ENCODE assay signal across 10 cellular contexts in the genomic region with DNA sequence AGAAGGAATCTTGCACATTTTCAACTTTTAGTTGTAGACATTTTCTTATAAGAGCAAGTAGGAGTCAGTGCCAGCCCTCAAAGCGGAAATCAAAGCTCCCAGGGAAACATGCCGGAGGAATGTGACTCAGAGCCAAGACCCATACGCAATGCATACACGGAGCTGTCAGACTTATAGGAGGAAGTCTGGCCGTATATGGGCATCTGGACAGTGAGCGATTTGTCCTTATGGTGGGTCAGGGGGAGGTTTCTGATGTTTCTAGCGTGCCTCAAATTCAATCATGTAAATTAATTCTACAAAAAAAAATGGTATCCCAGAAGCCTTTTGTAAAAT. TPM values are rescaled to one million over a fixed set of nuclear protein-coding genes. Genes with fewer than 3 reads are reported as not detected.
A peak's percentile ranks its signal among the peaks of the same experiment; 100 is the strongest.
DNase-seq lines count a peak whose midpoint lies in the region; ATAC-seq and TF ChIP-seq lines count a peak whose summit lies in the region.
"Had no signal": no experiment of that assay in that cellular context is flagged by ENCODE, and none has a peak within 500 bp of the region (broad histone marks: within the 10 kb centered on the region; RNA-seq: fewer than 3 reads in every experiment).

No MANE protein-coding gene starts in this region.

- peaks cover 3% of the 10 kb centered on the region for H3K4me1 ChIP-seq in ovary (ENCODE audit: insufficient read depth)

- ATAC-seq in GM21423 (IDR thresholded peaks at IDR 0.05; ENCODE audit: unreplicated experiment), result no peak
- no peak for ATAC-seq in GM18858 (IDR thresholded peaks at IDR 0.05; ENCODE audit: unreplicated experiment)

- H3K9me3 ChIP-seq in ovary, result no peaks in the 10 kb centered on the region

- POLR2A ChIA-PET in RWPE1 (lab: Yijun Ruan, JAX; ENCODE audit: low non-redundant PET), result no interaction called here

- no peak for TF ChIP-seq EP300 in ovary (IDR thresholded peaks at IDR 0.05)

- DNase-seq in EH (ENCODE audit: low read depth) (peak; percentile 91), RWPE1 (ENCODE audit: low spot score) (peak; percentile 86), fibroblast of pulmonary artery (ENCODE audit: low read depth) (peak; percentile 100), ovary (peak; percentile 21 to 45 (median 36)), C1 segment of cervical spinal cord (lab: John Stamatoyannopoulos, UW) (no peak), posterior vena cava (ENCODE audit: low spot score) (no peak)
- DNase-seq: GF-D8, SHP77 treated with DMSO at 0.1 percent for 48 hours had no signal

- no peaks in the 10 kb centered on the region for H3K27me3 ChIP-seq in ovary

- H3K36me3 ChIP-seq in ovary, result no peaks in the 10 kb centered on the region

- WGBS in ovary, 3 donors, result 6 to 12% (median 7%) methylated on average over 7 of the region's 7 CpGs

- CTCF ChIA-PET in RWPE1 (lab: Yijun Ruan, JAX), result interaction anchor here (0.7 kb wide), 1 partner anchor 266 kb away, joined by 5 read pairs; no protein-coding TSS in a partner anchor

- peak overlapping the region; percentile 57; the same call in 1 of the 2 replicates for H3K27ac ChIP-seq in RWPE1
- H3K27ac ChIP-seq in ovary, result peak overlapping the region in 1 of 2 donors; percentile 17

- TF ChIP-seq CTCF in RWPE1 (conservative IDR thresholded peaks at IDR 0.05; ENCODE audit: low read depth), result no peak
- no peak for TF ChIP-seq CTCF in fibroblast of pulmonary artery (IDR thresholded peaks at IDR 0.05; ENCODE audit: low read length, missing control alignments)
- TF ChIP-seq CTCF in ovary (IDR thresholded peaks at IDR 0.05), result no peak

- no peak for TF ChIP-seq POLR2A in ovary (IDR thresholded peaks at IDR 0.05)

- intact Hi-C loops in ovary (cut with DNase I) (no loop called here), posterior vena cava (cut with DNase I) (no loop called here)

- H3K4me3 ChIP-seq in fibroblast of pulmonary artery (replicated peaks; ENCODE audit: low read depth, low read length), result peak overlapping the region; percentile 8
- peak overlapping the region; percentile 21 for H3K4me3 ChIP-seq in ovary

RNA-seq across cellular contexts. Expression of a gene that starts 3.6 kb away (rescaled TPM):
- total RNA-seq in ovary (10 to 100 TPM; 18.3 to 88.0 (median 52.8) TPM), posterior vena cava (100 to 1,000 TPM; 357 to 408 TPM)
- 100 to 1,000 TPM in 1 of 2 donors, 10 to 100 TPM in 1; 74.2 to 191 TPM for polyA plus RNA-seq in ovary

Comparison
In these comparisons a context has a peak if more than half of its experiments do, and no peak if none do; other contexts are left out.
1. DNase-seq: peak in EH (single experiment), RWPE1 (single experiment), fibroblast of pulmonary artery (single experiment) and ovary (5 of 5); none in C1 segment of cervical spinal cord (0 of 14) and posterior vena cava (single experiment).
2. RNA of a gene that starts 3.6 kb away (total RNA-seq): 357 to 408 TPM in posterior vena cava; 18.3 to 88.0 TPM in ovary; every median in the first group is over 4 times any median in the second.